In the genomic region with DNA sequence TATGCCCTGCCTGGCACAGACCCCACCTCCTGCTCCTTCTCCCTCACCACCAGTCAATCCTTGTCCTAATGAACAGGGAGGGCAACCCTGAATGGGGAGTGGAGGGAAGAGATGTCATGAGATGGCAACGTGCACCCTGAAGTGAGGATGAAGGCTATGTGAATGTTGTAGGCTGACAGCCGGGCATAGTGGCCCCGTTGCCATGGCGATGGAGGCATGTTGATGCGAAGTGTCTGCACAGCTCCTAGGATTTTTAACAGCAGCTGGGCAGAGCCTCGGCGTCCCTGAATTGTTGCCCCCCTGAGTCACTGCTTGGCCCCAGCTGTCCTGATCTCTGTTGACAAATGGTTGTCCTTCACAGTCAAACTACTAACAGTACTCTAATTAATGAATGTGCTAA, we compare ENCODE assay signal across 1 cellular context.
TF ChIP-seq lines count a peak whose summit lies in the region.

No MANE protein-coding gene starts in this region.

TF ChIP-seq in WTC11, 78 proteins besides CTCF, POLR2A, EP300 and RAD21 (continued from another document):
- TF ChIP-seq PRDM15 (CRISPR knock-in tag; IDR thresholded peaks at IDR 0.05) (no peak), ZNF416 (CRISPR knock-in tag; IDR thresholded peaks at IDR 0.05) (no peak), STAT6 (CRISPR knock-in tag; conservative IDR thresholded peaks at IDR 0.05; ENCODE audit: low read depth) (no peak), ZNF281 (CRISPR knock-in tag; IDR thresholded peaks at IDR 0.05) (no peak), ESRRA (CRISPR knock-in tag; IDR thresholded peaks at IDR 0.05; ENCODE audit: borderline replicate concordance) (no peak), JUN (CRISPR knock-in tag; IDR thresholded peaks at IDR 0.05) (no peak), PRRX2 (CRISPR knock-in tag; IDR thresholded peaks at IDR 0.05) (no peak), ARID4B (CRISPR knock-in tag; IDR thresholded peaks at IDR 0.05; ENCODE audit: borderline replicate concordance) (no peak)
- TF ChIP-seq, protein P1, sequence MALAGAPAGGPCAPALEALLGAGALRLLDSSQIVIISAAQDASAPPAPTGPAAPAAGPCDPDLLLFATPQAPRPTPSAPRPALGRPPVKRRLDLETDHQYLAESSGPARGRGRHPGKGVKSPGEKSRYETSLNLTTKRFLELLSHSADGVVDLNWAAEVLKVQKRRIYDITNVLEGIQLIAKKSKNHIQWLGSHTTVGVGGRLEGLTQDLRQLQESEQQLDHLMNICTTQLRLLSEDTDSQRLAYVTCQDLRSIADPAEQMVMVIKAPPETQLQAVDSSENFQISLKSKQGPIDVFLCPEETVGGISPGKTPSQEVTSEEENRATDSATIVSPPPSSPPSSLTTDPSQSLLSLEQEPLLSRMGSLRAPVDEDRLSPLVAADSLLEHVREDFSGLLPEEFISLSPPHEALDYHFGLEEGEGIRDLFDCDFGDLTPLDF (CRISPR knock-in tag; IDR thresholded peaks at IDR 0.05) = no peak
- TF ChIP-seq, protein P2, sequence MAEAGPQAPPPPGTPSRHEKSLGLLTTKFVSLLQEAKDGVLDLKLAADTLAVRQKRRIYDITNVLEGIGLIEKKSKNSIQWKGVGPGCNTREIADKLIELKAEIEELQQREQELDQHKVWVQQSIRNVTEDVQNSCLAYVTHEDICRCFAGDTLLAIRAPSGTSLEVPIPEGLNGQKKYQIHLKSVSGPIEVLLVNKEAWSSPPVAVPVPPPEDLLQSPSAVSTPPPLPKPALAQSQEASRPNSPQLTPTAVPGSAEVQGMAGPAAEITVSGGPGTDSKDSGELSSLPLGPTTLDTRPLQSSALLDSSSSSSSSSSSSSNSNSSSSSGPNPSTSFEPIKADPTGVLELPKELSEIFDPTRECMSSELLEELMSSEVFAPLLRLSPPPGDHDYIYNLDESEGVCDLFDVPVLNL (CRISPR knock-in tag; IDR thresholded peaks at IDR 0.05; ENCODE audit: borderline replicate concordance, low read depth) = no peak
- TF ChIP-seq, protein P3, sequence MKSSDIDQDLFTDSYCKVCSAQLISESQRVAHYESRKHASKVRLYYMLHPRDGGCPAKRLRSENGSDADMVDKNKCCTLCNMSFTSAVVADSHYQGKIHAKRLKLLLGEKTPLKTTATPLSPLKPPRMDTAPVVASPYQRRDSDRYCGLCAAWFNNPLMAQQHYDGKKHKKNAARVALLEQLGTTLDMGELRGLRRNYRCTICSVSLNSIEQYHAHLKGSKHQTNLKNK (CRISPR knock-in tag; IDR thresholded peaks at IDR 0.05) = no peak
- TF ChIP-seq, protein P4, sequence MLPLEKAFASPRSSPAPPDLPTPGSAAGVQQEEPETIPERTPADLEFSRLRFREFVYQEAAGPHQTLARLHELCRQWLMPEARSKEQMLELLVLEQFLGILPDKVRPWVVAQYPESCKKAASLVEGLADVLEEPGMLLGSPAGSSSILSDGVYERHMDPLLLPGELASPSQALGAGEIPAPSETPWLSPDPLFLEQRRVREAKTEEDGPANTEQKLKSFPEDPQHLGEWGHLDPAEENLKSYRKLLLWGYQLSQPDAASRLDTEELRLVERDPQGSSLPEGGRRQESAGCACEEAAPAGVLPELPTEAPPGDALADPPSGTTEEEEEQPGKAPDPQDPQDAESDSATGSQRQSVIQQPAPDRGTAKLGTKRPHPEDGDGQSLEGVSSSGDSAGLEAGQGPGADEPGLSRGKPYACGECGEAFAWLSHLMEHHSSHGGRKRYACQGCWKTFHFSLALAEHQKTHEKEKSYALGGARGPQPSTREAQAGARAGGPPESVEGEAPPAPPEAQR (CRISPR knock-in tag; IDR thresholded peaks at IDR 0.05) = no peak
- TF ChIP-seq, protein P5, sequence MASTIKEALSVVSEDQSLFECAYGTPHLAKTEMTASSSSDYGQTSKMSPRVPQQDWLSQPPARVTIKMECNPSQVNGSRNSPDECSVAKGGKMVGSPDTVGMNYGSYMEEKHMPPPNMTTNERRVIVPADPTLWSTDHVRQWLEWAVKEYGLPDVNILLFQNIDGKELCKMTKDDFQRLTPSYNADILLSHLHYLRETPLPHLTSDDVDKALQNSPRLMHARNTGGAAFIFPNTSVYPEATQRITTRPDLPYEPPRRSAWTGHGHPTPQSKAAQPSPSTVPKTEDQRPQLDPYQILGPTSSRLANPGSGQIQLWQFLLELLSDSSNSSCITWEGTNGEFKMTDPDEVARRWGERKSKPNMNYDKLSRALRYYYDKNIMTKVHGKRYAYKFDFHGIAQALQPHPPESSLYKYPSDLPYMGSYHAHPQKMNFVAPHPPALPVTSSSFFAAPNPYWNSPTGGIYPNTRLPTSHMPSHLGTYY (CRISPR knock-in tag; IDR thresholded peaks at IDR 0.05) = no peak
